ENCODE assay signal across 8 cellular contexts in the genomic region with DNA sequence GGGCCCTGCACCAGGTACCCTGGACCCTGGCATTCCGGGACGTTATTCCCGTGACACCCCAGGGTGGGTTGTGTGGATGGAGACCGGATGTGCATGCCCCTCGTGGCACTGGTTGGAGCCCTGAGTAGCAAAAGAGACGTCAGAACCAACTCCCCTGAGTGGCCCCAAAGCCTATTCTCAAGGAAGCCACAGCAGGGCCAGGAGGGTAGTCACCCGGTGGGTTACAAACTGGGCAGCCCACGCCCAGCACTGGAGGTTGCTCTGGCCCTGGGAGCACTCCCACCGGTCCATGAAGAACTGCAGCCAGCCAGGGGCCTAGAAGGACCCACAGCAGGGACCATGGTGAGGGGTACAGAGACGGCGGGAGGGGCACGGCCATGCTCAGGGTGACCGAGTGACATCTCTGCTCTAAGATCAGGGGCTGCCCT. TPM values are rescaled to one million over a fixed set of nuclear protein-coding genes. Genes with fewer than 3 reads are reported as not detected.
DNase-seq lines count a peak whose midpoint lies in the region; TF ChIP-seq lines count a peak whose summit lies in the region.

No MANE protein-coding gene starts in this region.

- H3K27me3 ChIP-seq in OCI-LY1 (ENCODE audit: insufficient read depth, low read length), result no peaks in the 10 kb centered on the region
- no peaks in the 10 kb centered on the region for H3K27me3 ChIP-seq in duodenal mucosa (ENCODE audit: control insufficient read depth in 1 of 2, insufficient read depth in 2 of 2, low read length in 2 of 2)
- no peaks in the 10 kb centered on the region for H3K27me3 ChIP-seq in prostate gland (replicated peaks; ENCODE audit: insufficient read depth)

- H3K9ac ChIP-seq in OCI-LY1 (ENCODE audit: low read length) (peak overlapping the region; percentile 72; the same call in 1 of the 2 replicates), duodenal mucosa (ENCODE audit: low read depth in 1 of 2, low read length in 2 of 2) (peak overlapping the region; percentile 97)

- H3K4me3 ChIP-seq in GM12865 (ENCODE audit: low read depth, low read length) (peak overlapping the region; percentile 95), OCI-LY1 (ENCODE audit: low read depth, low read length, poor library complexity, severe bottlenecking) (peak overlapping the region; percentile 61), duodenal mucosa (ENCODE audit: low read depth in 1 of 2, low read length in 2 of 2) (peak overlapping the region; percentile 65 to 67), prostate gland (no peak overlapping the region)

- TF ChIP-seq CTCF in GM12865 (IDR thresholded peaks at IDR 0.05; ENCODE audit: insufficient read depth, low read depth, low read length, missing control alignments), result no peak
- TF ChIP-seq CTCF in OCI-LY1 (IDR thresholded peaks at IDR 0.05; ENCODE audit: low read length), result no peak
- no peak for TF ChIP-seq CTCF in prostate gland (IDR thresholded peaks at IDR 0.05)

- H3K36me3 ChIP-seq in OCI-LY1 (ENCODE audit: insufficient read depth, low read length), result no peaks in the 10 kb centered on the region
- no peaks in the 10 kb centered on the region for H3K36me3 ChIP-seq in duodenal mucosa (ENCODE audit: control insufficient read depth in 1 of 2, insufficient read depth in 2 of 2, low read length in 2 of 2)
- H3K36me3 ChIP-seq in prostate gland, result no peaks in the 10 kb centered on the region

- no peaks in the 10 kb centered on the region for H3F3A ChIP-seq in OCI-LY1 (ENCODE audit: insufficient read depth, low read length)

- H4K20me1 ChIP-seq in OCI-LY1 (ENCODE audit: insufficient read depth, low read length), result no peaks in the 10 kb centered on the region

- peak; percentile 57 for DNase-seq in GM12865 (ENCODE audit: low read depth)
- DNase-seq in prostate gland (ENCODE audit: low spot score), result no peak
- DNase-seq in NCI-H345 treated with DMSO at 0.1 percent for 48 hours (lab: John Stamatoyannopoulos, UW; ENCODE audit: unreplicated experiment), result no peak
- no peak for DNase-seq in NCI-H2107 (lab: John Stamatoyannopoulos, UW)
- DNase-seq in NK-92 (lab: John Stamatoyannopoulos, UW; ENCODE audit: unreplicated experiment), result no peak
- DNase-seq in T1000 (lab: John Stamatoyannopoulos, UW), result no peak

- H3K27ac ChIP-seq in OCI-LY1 (ENCODE audit: low read depth, low read length, poor library complexity, severe bottlenecking) (peak overlapping the region; percentile 79), duodenal mucosa (ENCODE audit: low read depth, low read length) (peak overlapping the region; percentile 96), prostate gland (peak overlapping the region; percentile 52 to 77)

- 53% methylated on average over 13 of the region's 13 CpGs for WGBS in prostate gland

- no peaks in the 10 kb centered on the region for H3K9me2 ChIP-seq in OCI-LY1 (ENCODE audit: low read depth, low read length)

- H3K79me2 ChIP-seq in OCI-LY1 (ENCODE audit: insufficient read depth, low read length), result no peaks in the 10 kb centered on the region

- H3K4me1 ChIP-seq in OCI-LY1 (ENCODE audit: insufficient read depth, low read length, severe bottlenecking) (peaks cover 73% of the 10 kb centered on the region), duodenal mucosa (ENCODE audit: control insufficient read depth in 1 of 2, insufficient read depth in 2 of 2, low read length in 2 of 2) (peaks cover 57 to 71% of the 10 kb centered on the region in 2 donors), prostate gland (replicated peaks) (peaks cover 10% of the 10 kb centered on the region)

- H3K4me2 ChIP-seq in OCI-LY1 (ENCODE audit: low read length), result peak overlapping the region; percentile 90

- H3K9me3 ChIP-seq in OCI-LY1 (ENCODE audit: low read length) (no peaks in the 10 kb centered on the region), duodenal mucosa (ENCODE audit: control insufficient read depth in 1 of 2, low read length in 2 of 2) (no peaks in the 10 kb centered on the region), prostate gland (no peaks in the 10 kb centered on the region)

- no peak for TF ChIP-seq POLR2A in prostate gland (IDR thresholded peaks at IDR 0.05)

- no peak overlapping the region for H2AFZ ChIP-seq in OCI-LY1 (ENCODE audit: low read length)

- intact Hi-C loops in prostate gland (cut with DNase I), result no loop called here

RNA-seq across cellular contexts. Expression of a gene that starts 7.5 kb away (rescaled TPM):
- total RNA-seq in prostate gland, result 10 to 100 TPM in 1 of 2 donors, 1 to 10 TPM in 1; 8.4 to 22.8 TPM

RNA-seq across cellular contexts. Expression of a gene that starts 7.6 kb away (rescaled TPM):
- 10 to 100 TPM; 29.8 to 59.1 TPM for total RNA-seq in prostate gland

RNA-seq across cellular contexts. Expression of a gene that starts 29.5 kb away (rescaled TPM):
- 100 to 1,000 TPM; 131 to 146 TPM for total RNA-seq in prostate gland

RNA-seq across cellular contexts. Expression of a gene that starts 43.8 kb away (rescaled TPM):
- total RNA-seq in prostate gland, result 1 to 10 TPM in 1 of 2 donors, under 1 TPM in 1; 0.18 to 4.7 TPM

RNA-seq across cellular contexts. Expression of a gene that starts 49.4 kb away (rescaled TPM):
- 10 to 100 TPM; 17.3 to 25.1 TPM for total RNA-seq in prostate gland

Comparison
In these comparisons a context has a peak if more than half of its experiments do, and no peak if none do; other contexts are left out.
1. H3K4me3 ChIP-seq: peak in GM12865 (single experiment), OCI-LY1 (single experiment) and duodenal mucosa (2 of 2); none in prostate gland (0 of 2).
2. Peak in every context shown above with its lines, with median percentiles within 50 percentile points of each other: H3K27ac ChIP-seq.